18 cellular contexts compared by ENCODE assay signal in the genomic region with DNA sequence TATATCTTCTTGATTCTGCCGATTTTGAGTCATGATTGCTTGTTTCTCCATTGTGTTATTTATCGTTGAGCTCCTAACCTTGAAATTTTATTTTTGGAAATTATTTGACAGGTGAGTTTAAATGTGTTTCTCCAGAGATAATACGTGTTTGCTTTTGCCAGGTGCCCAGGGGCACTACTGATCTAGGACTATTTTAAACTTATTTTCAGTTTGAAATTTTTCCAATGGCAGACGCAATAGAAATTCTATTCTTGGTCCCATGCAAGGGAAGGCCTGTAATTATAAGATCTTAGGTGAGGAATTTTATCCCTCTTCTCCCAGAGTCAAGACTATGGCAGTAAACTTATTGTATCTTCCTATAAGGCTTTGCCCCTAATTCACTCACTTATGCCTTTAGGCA.
DNase-seq lines count a peak whose midpoint lies in the region; ATAC-seq and TF ChIP-seq lines count a peak whose summit lies in the region.
"Had no signal": no experiment of that assay in that cellular context is flagged by ENCODE, and none has a peak within 500 bp of the region (broad histone marks: within the 10 kb centered on the region; RNA-seq: fewer than 3 reads in every experiment).

No MANE protein-coding gene starts in this region.

- H3K27ac ChIP-seq in mammary epithelial cell (ENCODE audit: insufficient read depth, low read depth, low read length) (no peak overlapping the region), psoas muscle (no peak overlapping the region)
- H3K27ac ChIP-seq: HL-60 had no signal

- H3K4me1 Mint-ChIP-seq in MCF 10A (ENCODE audit: insufficient read depth, unreplicated experiment) (peaks cover 31% of the 10 kb centered on the region), HFFc6 (ENCODE audit: low read depth) (peaks cover 54% of the 10 kb centered on the region)
- H3K4me1 Mint-ChIP-seq: GM23338 had no signal

- in situ Hi-C loops in mammary epithelial cell (cut with MboI; ENCODE audit: low sequenced_read_pairs in 2 of 2) = no loop called here

- no peak overlapping the region for H3K4me2 ChIP-seq in mammary epithelial cell (ENCODE audit: insufficient read depth, low read depth, low read length)
- H3K4me2 ChIP-seq: GM23338 had no signal

- H3K27ac Mint-ChIP-seq in MCF 10A (ENCODE audit: low read depth, unreplicated experiment) = peak overlapping the region; percentile 79
- no peak overlapping the region for H3K27ac Mint-ChIP-seq in HFFc6
- H3K27ac Mint-ChIP-seq: CD4-positive, CD25-positive, alpha-beta regulatory T cell; CD8-positive, alpha-beta memory T cell; GM23338 had no signal

- POLR2A ChIA-PET in MCF 10A (lab: Yijun Ruan, JAX) = interaction anchor here (1.0 kb wide), 1 partner anchor 120 kb away, joined by 3 read pairs; no protein-coding TSS in a partner anchor

- peaks cover 8% of the 10 kb centered on the region for H3K4me1 ChIP-seq in mammary epithelial cell (ENCODE audit: insufficient read depth, low read length)
- no peaks in the 10 kb centered on the region for H3K4me1 ChIP-seq in psoas muscle
- H3K4me1 ChIP-seq: BE2C had no signal

- ATAC-seq in left ventricle myocardium superior (peak; percentile 90), psoas muscle (no peak)
- ATAC-seq: GM23338 had no signal

- H2AFZ ChIP-seq in mammary epithelial cell (ENCODE audit: low read depth, low read length) = no peak overlapping the region
- H2AFZ ChIP-seq: GM23338 had no signal

- CTCF ChIA-PET in MCF 10A (lab: Yijun Ruan, JAX) (interaction anchor here (0.6 to 1.3 kb wide), 3 partner anchors 47 to 1070 kb away, joined by 3 to 6 read pairs (median 3); no protein-coding TSS in a partner anchor), mammary epithelial cell (lab: Charles Lee; ENCODE audit: low non-redundant PET) (no interaction called here)

- H3K36me3 ChIP-seq in mammary epithelial cell (ENCODE audit: insufficient read depth, low read length) (no peaks in the 10 kb centered on the region), psoas muscle (ENCODE audit: insufficient read depth in 1 of 2, low read depth in 1 of 2) (no peaks in the 10 kb centered on the region)
- H3K36me3 ChIP-seq: BE2C had no signal

- H3K9ac ChIP-seq in mammary epithelial cell (ENCODE audit: insufficient read depth, low read length) = no peak overlapping the region

- BruUV-seq in MCF 10A (replicated peaks; lab: Mats Ljungman, UMichigan) (no TSS peak), mammary epithelial cell (replicated peaks; lab: Mats Ljungman, UMichigan) (no TSS peak)

- DNase-seq in MCF 10A (ENCODE audit: unreplicated experiment) = no peak
- DNase-seq in mammary epithelial cell = no peak
- no peak for DNase-seq in HFFc6
- peak; percentile 32 for DNase-seq in NCI-H146 treated with DMSO at 0.1 percent for 48 hours (lab: John Stamatoyannopoulos, UW; ENCODE audit: unreplicated experiment)
- DNase-seq in left ventricle myocardium superior = no peak
- no peak for DNase-seq in psoas muscle
- no peak for DNase-seq in 8988T
- DNase-seq: ACHN; BE2C; C1 segment of cervical spinal cord; CD4-positive, CD25-positive, alpha-beta regulatory T cell; CD8-positive, alpha-beta memory T cell; COR-L47; DMS 273 treated with DMSO at 0.1 percent for 48 hours; GDM1; HCEC 1CT had no signal

- intact Hi-C loops in MCF 10A (cut with micrococcal nuclease) (no loop called here), mammary epithelial cell (cut with micrococcal nuclease) (no loop called here), left ventricle myocardium superior (cut with micrococcal nuclease) (no loop called here), psoas muscle (cut with DNase I) (no loop called here)

- no peaks in the 10 kb centered on the region for H4K20me1 ChIP-seq in mammary epithelial cell (ENCODE audit: insufficient read depth, low read length)

- H3K79me2 ChIP-seq in mammary epithelial cell (ENCODE audit: insufficient read depth, low read length) = no peaks in the 10 kb centered on the region

- 42% methylated on average over 4 of the region's 4 CpGs for WGBS in mammary epithelial cell (ENCODE audit: low coverage, missing lambda C conversion rate)
- 39 to 82% (median 62%) methylated on average over 4 of the region's 4 CpGs for WGBS in psoas muscle, 3 donors

- H3K27me3 Mint-ChIP-seq in MCF 10A (ENCODE audit: insufficient read depth, unreplicated experiment) = no peaks in the 10 kb centered on the region
- peaks cover 1% of the 10 kb centered on the region; the same call in 1 of the 2 replicates for H3K27me3 Mint-ChIP-seq in HFFc6 (ENCODE audit: insufficient read depth)
- H3K27me3 Mint-ChIP-seq: CD4-positive, CD25-positive, alpha-beta regulatory T cell had no signal

- H3K4me3 Mint-ChIP-seq in MCF 10A (ENCODE audit: unreplicated experiment) = no peak overlapping the region
- H3K4me3 Mint-ChIP-seq in HFFc6 = peak overlapping the region; percentile 62
- H3K4me3 Mint-ChIP-seq: CD4-positive, CD25-positive, alpha-beta regulatory T cell; CD8-positive, alpha-beta memory T cell; GM23338 had no signal

- no peaks in the 10 kb centered on the region for H3K9me3 ChIP-seq in mammary epithelial cell (replicated peaks; ENCODE audit: insufficient read depth, low read length)
- H3K9me3 ChIP-seq in psoas muscle = no peaks in the 10 kb centered on the region
- H3K9me3 ChIP-seq: BE2C had no signal

- H3K9me3 Mint-ChIP-seq in MCF 10A (ENCODE audit: unreplicated experiment) (no peaks in the 10 kb centered on the region), HFFc6 (no peaks in the 10 kb centered on the region)
- H3K9me3 Mint-ChIP-seq: CD8-positive, alpha-beta memory T cell; GM23338 had no signal

- no peak for TF ChIP-seq CTCF in MCF 10A (IDR thresholded peaks at IDR 0.05; ENCODE audit: unreplicated experiment)
- no peak for TF ChIP-seq CTCF in mammary epithelial cell (conservative IDR thresholded peaks at IDR 0.05 in 1 of 2, IDR thresholded peaks at IDR 0.05 in 1 of 2; ENCODE audit: extremely low read depth in 1 of 2, insufficient read depth in 1 of 2, low read depth in 1 of 2, low read length in 2 of 2)
- TF ChIP-seq CTCF in HFFc6 (IDR thresholded peaks at IDR 0.05) = no peak
- no peak for TF ChIP-seq CTCF in psoas muscle (IDR thresholded peaks at IDR 0.05)

- dilution Hi-C loops in mammary epithelial cell (cut with HindIII; ENCODE audit: low sequenced_read_pairs) = no loop called here

- H3K36me3 Mint-ChIP-seq in MCF 10A (ENCODE audit: insufficient read depth, unreplicated experiment) (peaks cover 7% of the 10 kb centered on the region), HFFc6 (ENCODE audit: low read depth) (no peaks in the 10 kb centered on the region; the same call in 1 of the 2 replicates)
- H3K36me3 Mint-ChIP-seq: CD4-positive, CD25-positive, alpha-beta regulatory T cell had no signal

- H3K27me3 ChIP-seq in mammary epithelial cell (ENCODE audit: insufficient read depth, low read length) = no peaks in the 10 kb centered on the region
- H3K27me3 ChIP-seq in psoas muscle (ENCODE audit: insufficient read depth in 3 of 3, low read length in 2 of 3) = no peaks in the 10 kb centered on the region
- H3K27me3 ChIP-seq: BE2C had no signal

- H3K4me3 ChIP-seq in mammary epithelial cell (replicated peaks in 1 of 3; ENCODE audit: insufficient read depth in 1 of 3, low read depth in 2 of 3, low read length in 3 of 3) (no peak overlapping the region), psoas muscle (no peak overlapping the region)
- H3K4me3 ChIP-seq: GM23338 had no signal
